Comparison of ENCODE assay signal across 2 cellular contexts in genomic region chr3:196667056-196667844, GRCh38.
TF ChIP-seq lines count a peak whose summit lies in the region.

No MANE protein-coding gene starts in this region.

TF ChIP-seq in GM23338, 12 proteins besides CTCF, POLR2A, EP300 and RAD21:
- no peak for TF ChIP-seq STAT1 (IDR thresholded peaks at IDR 0.05; ENCODE audit: unreplicated experiment)
- TF ChIP-seq EZH2 (IDR thresholded peaks at IDR 0.05; ENCODE audit: low read depth, unreplicated experiment), result no peak
- TF ChIP-seq REST (IDR thresholded peaks at IDR 0.05; ENCODE audit: unreplicated experiment), result no peak
- no peak for TF ChIP-seq JUNB (IDR thresholded peaks at IDR 0.05; ENCODE audit: unreplicated experiment)
- no peak for TF ChIP-seq ZNF114 (CRISPR knock-in tag; IDR thresholded peaks at IDR 0.05)
TF ChIP-seq in GM23338: peak in this region for 0.

TF ChIP-seq in GM12878, 131 proteins besides CTCF, POLR2A, EP300 and RAD21:
- TF ChIP-seq TCF7 (IDR thresholded peaks at IDR 0.05; ENCODE audit: borderline replicate concordance), result no peak
